ENCODE assay signal across 20 cellular contexts in genomic region chr4:24428850-24429249, GRCh38.
DNase-seq lines count a peak whose midpoint lies in the region; ATAC-seq and TF ChIP-seq lines count a peak whose summit lies in the region.
"Had no signal": no experiment of that assay in that cellular context is flagged by ENCODE, and none has a peak within 500 bp of the region (broad histone marks: within the 10 kb centered on the region; RNA-seq: fewer than 3 reads in every experiment).

No MANE protein-coding gene starts in this region.

- intact Hi-C loops in right lobe of liver (cut with DNase I) = no loop called here

- no peaks in the 10 kb centered on the region for H3K9me3 ChIP-seq in right lobe of liver
- H3K9me3 ChIP-seq: BE2C had no signal

- H3K4me3 ChIP-seq in epithelial cell of proximal tubule (ENCODE audit: low read depth, low read length) (no peak overlapping the region), right lobe of liver (no peak overlapping the region)

- peak; percentile 96 to 97 (median 97) for ATAC-seq in right lobe of liver
- ATAC-seq: SK-N-SH treated with all-trans-retinoic acid at 6 μM for 48 hours, T-cell had no signal

- no peak overlapping the region for H3K4me3 Mint-ChIP-seq in type B pancreatic cell
- H3K4me3 Mint-ChIP-seq: CD4-positive, alpha-beta T cell; T-cell had no signal

- no peaks in the 10 kb centered on the region for H3K36me3 ChIP-seq in right lobe of liver
- H3K36me3 ChIP-seq: BE2C had no signal

- peaks cover 0 to 13% (median 0%) of the 10 kb centered on the region in 4 donors for H3K4me1 ChIP-seq in right lobe of liver
- H3K4me1 ChIP-seq: BE2C had no signal

- H3K27ac ChIP-seq in right lobe of liver = peak overlapping the region in 2 of 3 donors; percentile 70 to 79
- H3K27ac ChIP-seq: KMS-11 had no signal

- no peak for TF ChIP-seq POLR2A in right lobe of liver (IDR thresholded peaks at IDR 0.05)

- H3K4me1 Mint-ChIP-seq in type B pancreatic cell (ENCODE audit: unreplicated experiment) = peaks cover 5% of the 10 kb centered on the region
- H3K4me1 Mint-ChIP-seq: T-cell had no signal

- TF ChIP-seq CTCF in epithelial cell of proximal tubule (conservative IDR thresholded peaks at IDR 0.05; ENCODE audit: low read depth, low read length) (peak; percentile 37), right lobe of liver (IDR thresholded peaks at IDR 0.05) (peak; percentile 35 to 64 (median 60)), type B pancreatic cell (conservative IDR thresholded peaks at IDR 0.05) (peak; percentile 29)

- H3K27me3 ChIP-seq in right lobe of liver = no peaks in the 10 kb centered on the region

- WGBS in right lobe of liver (ENCODE audit: insufficient coverage, low coverage, low lambda C conversion rate, missing lambda C conversion rate) = 22% methylated on average over 6 of the region's 6 CpGs

- DNase-seq in LHCN-M2 (ENCODE audit: low read depth) (peak; percentile 2), epithelial cell of proximal tubule (ENCODE audit: low read depth) (no peak), right lobe of liver (peak; percentile 54 to 84 (median 69)), type B pancreatic cell (ENCODE audit: extremely low spot score, unreplicated experiment) (no peak), COLO829 (ENCODE audit: low spot score) (no peak), NCI-H1694 treated with DMSO at 0.1 percent for 48 hours (lab: John Stamatoyannopoulos, UW) (no peak), Ammon's horn (ENCODE audit: low spot score) (no peak), NCI-H82 (lab: John Stamatoyannopoulos, UW) (no peak)
- DNase-seq: BE2C; Calu3; CD4-positive, alpha-beta T cell; DMS53; NCI-H1417 treated with DMSO at 0.1 percent for 48 hours; NCI-H1930; NCI-H2171; NK-92 treated with Interleukin-12 subunit alpha and Interleukin-12 subunit beta, amount 100 ng/mL, for 24 hours; Right ventricle myocardium superior; T-cell had no signal

- peaks cover 6% of the 10 kb centered on the region for H3K27me3 Mint-ChIP-seq in type B pancreatic cell

- H3K36me3 Mint-ChIP-seq in type B pancreatic cell = no peaks in the 10 kb centered on the region
- H3K36me3 Mint-ChIP-seq: T-cell had no signal

- peaks cover 4% of the 10 kb centered on the region for H3K9me3 Mint-ChIP-seq in type B pancreatic cell
- H3K9me3 Mint-ChIP-seq: CD4-positive, alpha-beta T cell; T-cell had no signal

- no peak overlapping the region for H3K27ac Mint-ChIP-seq in type B pancreatic cell
- H3K27ac Mint-ChIP-seq: CD4-positive, alpha-beta T cell; T-cell had no signal

Comparison
In these comparisons a context has a peak if more than half of its experiments do, and no peak if none do; other contexts are left out.
1. DNase-seq: peak in LHCN-M2 (single experiment) and right lobe of liver (3 of 3); none in epithelial cell of proximal tubule (single experiment), type B pancreatic cell (single experiment), COLO829 (single experiment), NCI-H1694 treated with DMSO at 0.1 percent for 48 hours (single experiment), Ammon's horn (single experiment) and NCI-H82 (single experiment).
2. Peak in every context shown above with its lines, with median percentiles within 50 percentile points of each other: CTCF ChIP-seq.